In genomic region chr6:156798091-156798735, GRCh38 we compare ENCODE assay signal across 17 cellular contexts.
"Had no signal": no experiment of that assay in that cellular context is flagged by ENCODE, and none has a peak within 500 bp of the region (broad histone marks: within the 10 kb centered on the region; RNA-seq: fewer than 3 reads in every experiment).

No MANE protein-coding gene starts in this region.

- ATAC-seq: activated CD8-positive, alpha-beta T cell treated with anti-CD3 and anti-CD28 coated beads, Interleukin-2, amount 10 ng/mL, durations not matched to agents 7 days and 5 days; activated naive CD8-positive, alpha-beta T cell treated with anti-CD3 and anti-CD28 coated beads, Interleukin-2, amount 50 U/mL, for 24 hours had no signal

- H3K4me3 Mint-ChIP-seq: activated CD4-positive, alpha-beta T cell treated with anti-CD3 and anti-CD28 coated beads, Interleukin-2, amount 10 ng/mL, durations not matched to agents 24 days and 14 days; activated CD8-positive, alpha-beta T cell treated with anti-CD3 and anti-CD28 coated beads, Interleukin-2, amount 10 ng/mL, durations not matched to agents 7 days and 5 days; activated naive CD8-positive, alpha-beta T cell treated with anti-CD3 and anti-CD28 coated beads, Interleukin-2, amount 50 U/mL, for 24 hours; activated T-cell treated with anti-CD3 and anti-CD28 coated beads, Interleukin-2, amount 50 U/mL, for 24 hours; central memory CD8-positive, alpha-beta T cell; T-helper 1 cell treated with Interleukin-12 subunit alpha and Interleukin-12 subunit beta and Interleukin-4 antibody, amounts not matched to agents 30 μg/mL and 1 μg/mL, for 36 hours had no signal

- H3K36me3 ChIP-seq: right atrium auricular region, thoracic aorta had no signal

- H3K27ac Mint-ChIP-seq: activated CD4-positive, alpha-beta T cell treated with anti-CD3 and anti-CD28 coated beads, Interleukin-2, amount 10 ng/mL, durations not matched to agents 24 days and 14 days; activated CD8-positive, alpha-beta T cell treated with anti-CD3 and anti-CD28 coated beads, Interleukin-2, amount 10 ng/mL, durations not matched to agents 7 days and 5 days; activated naive CD8-positive, alpha-beta T cell treated with anti-CD3 and anti-CD28 coated beads, Interleukin-2, amount 50 U/mL, for 24 hours; activated T-cell treated with anti-CD3 and anti-CD28 coated beads, Interleukin-2, amount 50 U/mL, for 24 hours; activated T-helper 2 cell treated with anti-CD3 and anti-CD28 coated beads, Interferon-gamma antibody, Interleukin-2, Interleukin-4, amounts not matched to agents 10 μg/mL and 5 μg/mL and 100 μg/mL, durations not matched to agents 14 hours and 24 hours and 36 hours; progenitor cell of endocrine pancreas; T-helper 1 cell treated with Interleukin-12 subunit alpha and Interleukin-12 subunit beta and Interleukin-4 antibody, amounts not matched to agents 30 μg/mL and 1 μg/mL, for 36 hours had no signal

- H3K9me3 ChIP-seq: esophagus squamous epithelium, right atrium auricular region, thoracic aorta had no signal

- H3K27me3 Mint-ChIP-seq: activated CD4-positive, alpha-beta T cell treated with anti-CD3 and anti-CD28 coated beads, Interleukin-2, amount 10 ng/mL, durations not matched to agents 24 days and 14 days; activated naive CD8-positive, alpha-beta T cell treated with anti-CD3 and anti-CD28 coated beads, Interleukin-2, amount 50 U/mL, for 24 hours; activated T-cell treated with anti-CD3 and anti-CD28 coated beads, Interleukin-2, amount 50 U/mL, for 24 hours; central memory CD8-positive, alpha-beta T cell; progenitor cell of endocrine pancreas had no signal

- H3K9me3 Mint-ChIP-seq: activated CD4-positive, alpha-beta T cell treated with anti-CD3 and anti-CD28 coated beads, Interleukin-2, amount 10 ng/mL, durations not matched to agents 24 days and 14 days; activated naive CD8-positive, alpha-beta T cell treated with anti-CD3 and anti-CD28 coated beads, Interleukin-2, amount 50 U/mL, for 24 hours; activated T-cell treated with anti-CD3 and anti-CD28 coated beads, Interleukin-2, amount 50 U/mL, for 24 hours; activated T-helper 2 cell treated with anti-CD3 and anti-CD28 coated beads, Interferon-gamma antibody, Interleukin-2, Interleukin-4, amounts not matched to agents 10 μg/mL and 5 μg/mL and 100 μg/mL, durations not matched to agents 14 hours and 24 hours and 36 hours; central memory CD8-positive, alpha-beta T cell; T-helper 1 cell treated with Interleukin-12 subunit alpha and Interleukin-12 subunit beta and Interleukin-4 antibody, amounts not matched to agents 30 μg/mL and 1 μg/mL, for 36 hours had no signal

- H3K27ac ChIP-seq: esophagus squamous epithelium, right atrium auricular region, thoracic aorta had no signal

- H3K27me3 ChIP-seq: esophagus squamous epithelium, right atrium auricular region had no signal

- DNase-seq: activated CD4-positive, alpha-beta T cell treated with anti-CD3 and anti-CD28 coated beads, Interleukin-2, amount 10 ng/mL, durations not matched to agents 24 days and 14 days; activated CD8-positive, alpha-beta T cell treated with anti-CD3 and anti-CD28 coated beads, Interleukin-2, amount 10 ng/mL, durations not matched to agents 7 days and 5 days; activated naive CD4-positive, alpha-beta T cell treated with Interleukin-2 at 50 U/mL for 16 hours; activated naive CD8-positive, alpha-beta T cell treated with anti-CD3 and anti-CD28 coated beads, Interleukin-2, amount 50 U/mL, for 24 hours; activated T-cell treated with anti-CD3 and anti-CD28 coated beads, Interleukin-2, amount 50 U/mL, for 24 hours; anterior cingulate cortex; effector CD4-positive, alpha-beta T cell; esophagus squamous epithelium; mesendoderm; stimulated activated CD4-positive, alpha-beta T cell treated with anti-CD3 and anti-CD28 coated beads, Interleukin-12 subunit alpha, Interleukin-12 subunit beta, amount 100 ng/mL, for 4 hours; stimulated activated CD4-positive, alpha-beta T cell treated with anti-CD3 and anti-CD28 coated beads, Interleukin-2, amount 100 ng/mL, for 24 hours had no signal

- H3K4me3 ChIP-seq: esophagus squamous epithelium, right atrium auricular region, thoracic aorta had no signal
